Comparison of ENCODE assay signal across 2 cellular contexts in genomic region chr14:77046706-77047105, GRCh38.
TF ChIP-seq lines count a peak whose summit lies in the region.

No MANE protein-coding gene starts in this region.

TF ChIP-seq in SK-N-SH, 30 proteins besides CTCF, POLR2A, EP300 and RAD21 (continued from another document and continues in another):
- TF ChIP-seq PBX3 (IDR thresholded peaks at IDR 0.05): 0 out of 2 replicates have a peak, but pooled peaks have one; percentile 19
- TF ChIP-seq FOXJ3 (CRISPR knock-in tag; IDR thresholded peaks at IDR 0.05): no peak
- TF ChIP-seq REST (IDR thresholded peaks at IDR 0.05; ENCODE audit: low read depth, low read length): no peak
- no peak for TF ChIP-seq ZBTB33 (IDR thresholded peaks at IDR 0.05; ENCODE audit: borderline replicate concordance, low read depth)
- no peak for TF ChIP-seq TEAD4 (IDR thresholded peaks at IDR 0.05; ENCODE audit: borderline replicate concordance, insufficient read depth)
- TF ChIP-seq GATA2 (CRISPR knock-in tag; IDR thresholded peaks at IDR 0.05): no peak
- no peak for TF ChIP-seq USF1 (IDR thresholded peaks at IDR 0.05; ENCODE audit: borderline replicate concordance, low read depth)
- no peak for TF ChIP-seq MEF2A (IDR thresholded peaks at IDR 0.05; ENCODE audit: borderline replicate concordance, low read depth)
- no peak for TF ChIP-seq USF2 (IDR thresholded peaks at IDR 0.05; ENCODE audit: borderline replicate concordance, low read depth, low read length)
- TF ChIP-seq TAF1 (IDR thresholded peaks at IDR 0.05; ENCODE audit: borderline replicate concordance, low read depth, low read length): no peak
- no peak for TF ChIP-seq MXI1 (IDR thresholded peaks at IDR 0.05; ENCODE audit: low read depth, low read length)
- peak; percentile 62 for TF ChIP-seq TCF12 (IDR thresholded peaks at IDR 0.05)
- TF ChIP-seq FOSL2 (IDR thresholded peaks at IDR 0.05; ENCODE audit: borderline replicate concordance, low read depth): peak; percentile 41; the same call in 1 of the 2 replicates
- no peak for TF ChIP-seq RCOR1 (IDR thresholded peaks at IDR 0.05; ENCODE audit: low read length)
- peak; percentile 88 for TF ChIP-seq NFIC (IDR thresholded peaks at IDR 0.05; ENCODE audit: borderline replicate concordance)
- TF ChIP-seq JUND (IDR thresholded peaks at IDR 0.05): 0 out of 2 replicates have a peak, but pooled peaks have one; percentile 21
- TF ChIP-seq ELF1 (IDR thresholded peaks at IDR 0.05): no peak
- TF ChIP-seq EZH2phosphoT487 (IDR thresholded peaks at IDR 0.05; ENCODE audit: borderline replicate concordance, low read depth): no peak
- TF ChIP-seq POLR2AphosphoS5 (IDR thresholded peaks at IDR 0.05; ENCODE audit: low read depth, low read length): no peak
- TF ChIP-seq FOXM1 (IDR thresholded peaks at IDR 0.05; ENCODE audit: low read depth): no peak
- TF ChIP-seq MAX (IDR thresholded peaks at IDR 0.05; ENCODE audit: low read depth): no peak
- peak; percentile 55; the same call in 1 of the 2 replicates for TF ChIP-seq RXRA (IDR thresholded peaks at IDR 0.05; ENCODE audit: borderline replicate concordance, low read depth)

TF ChIP-seq in SK-N-SH treated with all-trans-retinoic acid at 6 μM for 48 hours, 23 proteins besides CTCF, POLR2A, EP300 and RAD21:
- TF ChIP-seq TSHZ2 (CRISPR knock-in tag; IDR thresholded peaks at IDR 0.05) (no peak), BACH2 (CRISPR knock-in tag; IDR thresholded peaks at IDR 0.05; ENCODE audit: borderline replicate concordance) (no peak), ZNF8 (CRISPR knock-in tag; IDR thresholded peaks at IDR 0.05) (no peak), PATZ1 (CRISPR knock-in tag; IDR thresholded peaks at IDR 0.05; ENCODE audit: borderline replicate concordance) (no peak), CSRNP3 (CRISPR knock-in tag; IDR thresholded peaks at IDR 0.05) (no peak), ZNF70 (CRISPR knock-in tag; IDR thresholded peaks at IDR 0.05) (no peak), POU6F1 (CRISPR knock-in tag; IDR thresholded peaks at IDR 0.05; ENCODE audit: borderline replicate concordance, low read depth) (no peak), PPARA (CRISPR knock-in tag; IDR thresholded peaks at IDR 0.05; ENCODE audit: borderline replicate concordance) (no peak), ZFP30 (CRISPR knock-in tag; IDR thresholded peaks at IDR 0.05) (no peak), SNAI2 (CRISPR knock-in tag; IDR thresholded peaks at IDR 0.05) (no peak), ZC3H10 (CRISPR knock-in tag; IDR thresholded peaks at IDR 0.05) (no peak), RARB (CRISPR knock-in tag; IDR thresholded peaks at IDR 0.05) (no peak), ZNF565 (CRISPR knock-in tag; conservative IDR thresholded peaks at IDR 0.05; ENCODE audit: low read depth) (no peak)
